Comparison of ENCODE assay signal across 5 cellular contexts in the genomic region with DNA sequence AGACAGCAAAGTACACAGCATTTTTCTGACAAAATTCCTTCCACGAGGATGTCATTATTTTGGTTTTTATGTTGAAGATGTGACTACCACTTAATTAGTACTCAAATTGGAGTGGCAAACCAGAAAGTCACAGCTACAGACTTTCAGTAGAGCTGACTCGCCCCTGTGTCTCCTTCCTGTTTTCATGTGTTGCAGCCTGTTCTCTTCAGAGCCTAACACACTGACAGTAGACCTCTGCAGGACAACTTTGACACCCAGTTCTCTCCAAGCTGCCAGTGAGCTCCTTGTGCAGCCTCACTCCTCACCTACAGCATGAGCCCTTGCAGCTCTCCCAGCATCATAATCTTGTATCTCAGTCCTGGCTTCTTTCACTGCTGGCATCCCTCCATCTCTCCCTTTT. TPM values are rescaled to one million over a fixed set of nuclear protein-coding genes. Genes with fewer than 3 reads are reported as not detected.
"Had no signal": no experiment of that assay in that cellular context is flagged by ENCODE, and none has a peak within 500 bp of the region (broad histone marks: within the 10 kb centered on the region; RNA-seq: fewer than 3 reads in every experiment).

No MANE protein-coding gene starts in this region.

RNA-seq across cellular contexts. Expression of a gene that starts 49.0 kb away (rescaled TPM):
- total RNA-seq: glomerular endothelial cell, sigmoid colon, urinary bladder had no signal
- polyA plus RNA-seq: cardiac muscle cell; naive thymus-derived CD8-positive, alpha-beta T cell had no signal
